Comparison of ENCODE assay signal across 8 cellular contexts in genomic region chr2:29238497-29238896, GRCh38.
DNase-seq lines count a peak whose midpoint lies in the region; ATAC-seq, FAIRE-seq and TF ChIP-seq lines count a peak whose summit lies in the region.

No MANE protein-coding gene starts in this region.

- intact Hi-C loops in K562 (cut with micrococcal nuclease): no loop called here

- peak; percentile 63 to 67 (median 64) for TF ChIP-seq CTCF in K562 (IDR thresholded peaks at IDR 0.05 in 2 of 3, conservative IDR thresholded peaks at IDR 0.05 in 1 of 3; ENCODE audit: insufficient read depth in 2 of 3, low read depth in 1 of 3, low read length in 3 of 3)
- TF ChIP-seq CTCF in osteoblast (IDR thresholded peaks at IDR 0.05; ENCODE audit: extremely low read depth, low read depth, low read length): peak; percentile 79

- FAIRE-seq in K562 (lab: Jason Lieb, UNC): peak; percentile 75

- CTCF ChIA-PET in K562 (lab: Yijun Ruan, JAX; ENCODE audit: low intra/inter-chr PET ratio): interaction anchor here (0.7 kb wide), 1 partner anchor 603 kb away, joined by 3 read pairs; no protein-coding TSS in a partner anchor

- H4K20me1 ChIP-seq in K562 (replicated peaks; ENCODE audit: control insufficient read depth, insufficient read depth, low read length) (no peaks in the 10 kb centered on the region; the same call in 1 of the 2 replicates), osteoblast (ENCODE audit: insufficient read depth, low read length) (no peaks in the 10 kb centered on the region)

- H3K27me3 ChIP-seq in K562 (ENCODE audit: control insufficient read depth in 2 of 2, insufficient read depth in 2 of 2, low read length in 2 of 2) (peaks cover 0 to 52% of the 10 kb centered on the region in 2 experiments), osteoblast (ENCODE audit: insufficient read depth, low read length) (peaks cover 33% of the 10 kb centered on the region)

- TF ChIP-seq RAD21 in Ishikawa (IDR thresholded peaks at IDR 0.05; ENCODE audit: low read depth) (peak; percentile 85), K562 (CRISPR knock-in tag; conservative IDR thresholded peaks at IDR 0.05 in 1 of 2, IDR thresholded peaks at IDR 0.05 in 1 of 2) (peak; percentile 27 to 49)

- H2AFZ ChIP-seq in K562 (ENCODE audit: low read depth, low read length) (no peak overlapping the region), osteoblast (ENCODE audit: low read length) (no peak overlapping the region)

- H3K9me3 ChIP-seq in K562 (replicated peaks; ENCODE audit: control insufficient read depth, insufficient read depth, low read depth, low read length) (no peaks in the 10 kb centered on the region), osteoblast (ENCODE audit: low read depth, low read length) (no peaks in the 10 kb centered on the region)

- TF ChIP-seq POLR2A in K562 (conservative IDR thresholded peaks at IDR 0.05): no peak

- H3K4me2 ChIP-seq in K562 (ENCODE audit: insufficient read depth, low read length) (no peak overlapping the region), osteoblast (ENCODE audit: insufficient read depth, low read length) (no peak overlapping the region)

- H3K79me2 ChIP-seq in K562 (ENCODE audit: control insufficient read depth, insufficient read depth, low read length) (no peaks in the 10 kb centered on the region), osteoblast (ENCODE audit: insufficient read depth, low read length) (no peaks in the 10 kb centered on the region)

- TF ChIP-seq EP300 in Ishikawa (IDR thresholded peaks at IDR 0.05; ENCODE audit: borderline replicate concordance): no peak
- no peak for TF ChIP-seq EP300 in K562 (IDR thresholded peaks at IDR 0.05; ENCODE audit: low read length)

- no peaks in the 10 kb centered on the region for H3K4me1 ChIP-seq in K562 (replicated peaks in 1 of 2; ENCODE audit: control insufficient read depth in 2 of 2, insufficient read depth in 2 of 2, low read length in 2 of 2)
- H3K4me1 ChIP-seq in osteoblast (ENCODE audit: insufficient read depth, low read length): no peaks in the 10 kb centered on the region

- 2% methylated on average over 7 of the region's 7 CpGs for WGBS in K562 (ENCODE audit: insufficient coverage, low coverage, missing lambda C conversion rate)

- H3K27ac ChIP-seq in K562 (ENCODE audit: extremely low read depth, low read depth, low read length): no peak overlapping the region
- no peak overlapping the region for H3K27ac ChIP-seq in osteoblast (ENCODE audit: low read depth, low read length)

- in situ Hi-C loops in K562 (cut with MboI): no loop called here

- no TSS peak for BruUV-seq in K562 (replicated peaks; lab: Mats Ljungman, UMichigan)

- H3K9ac ChIP-seq in K562 (ENCODE audit: insufficient read depth in 1 of 2, low read depth in 2 of 2, low read length in 2 of 2): no peak overlapping the region

- POLR2A ChIA-PET in K562 (lab: Yijun Ruan, JAX): interaction anchor here (0.6 to 1.2 kb wide), 2 partner anchors 8 to 243 kb away, joined by 3 read pairs; no protein-coding TSS in a partner anchor

- DNase-seq in SKM-1 treated with dmso at 0.1 percent for 144 hours (lab: John Stamatoyannopoulos, UW; ENCODE audit: unreplicated experiment) (peak; percentile 13), SKM-1 (lab: John Stamatoyannopoulos, UW; ENCODE audit: unreplicated experiment) (no peak), K562 (ENCODE audit: extremely low read depth in 1 of 4, low spot score in 3 of 4) (peak; percentile 22 to 57 (median 54)), osteoblast (ENCODE audit: insufficient read length, low spot score, missing footprints) (peak; percentile 95)

- no peak overlapping the region for H3K4me3 ChIP-seq in K562
- no peak overlapping the region for H3K4me3 ChIP-seq in osteoblast (ENCODE audit: insufficient read depth, low read length)

- H3K36me3 ChIP-seq in K562 (ENCODE audit: control insufficient read depth, insufficient read depth, low read length): no peaks in the 10 kb centered on the region
- no peaks in the 10 kb centered on the region for H3K36me3 ChIP-seq in osteoblast (ENCODE audit: insufficient read depth, low read length)

- no peaks in the 10 kb centered on the region for H3K9me1 ChIP-seq in K562 (ENCODE audit: control insufficient read depth, insufficient read depth, low read length)

- ATAC-seq in K562 (peak; percentile 92), GM21717 (IDR thresholded peaks at IDR 0.05; ENCODE audit: unreplicated experiment) (no peak), HG03378 (IDR thresholded peaks at IDR 0.05; ENCODE audit: unreplicated experiment) (no peak), HG03175 (IDR thresholded peaks at IDR 0.05; ENCODE audit: unreplicated experiment) (no peak)

TF ChIP-seq in Ishikawa, 13 proteins besides CTCF, POLR2A, EP300 and RAD21 (continues in another document):
- no peak for TF ChIP-seq MAX (IDR thresholded peaks at IDR 0.05)
- no peak for TF ChIP-seq USF1 (IDR thresholded peaks at IDR 0.05)
- TF ChIP-seq TEAD4 (IDR thresholded peaks at IDR 0.05): no peak
- no peak for TF ChIP-seq CREB1 (IDR thresholded peaks at IDR 0.05; ENCODE audit: low read depth)
- TF ChIP-seq CEBPB (IDR thresholded peaks at IDR 0.05): no peak
- no peak for TF ChIP-seq TAF1 (IDR thresholded peaks at IDR 0.05; ENCODE audit: low read depth)
- TF ChIP-seq YY1 (IDR thresholded peaks at IDR 0.05; ENCODE audit: low read depth): no peak
- no peak for TF ChIP-seq ZBTB7A (IDR thresholded peaks at IDR 0.05; ENCODE audit: low read depth)
- TF ChIP-seq TCF12 (IDR thresholded peaks at IDR 0.05; ENCODE audit: low read depth): no peak

TF ChIP-seq in K562, 482 proteins besides CTCF, POLR2A, EP300 and RAD21:
- TF ChIP-seq SMC3 (conservative IDR thresholded peaks at IDR 0.05; ENCODE audit: insufficient read depth, low read depth, low read length): peak; percentile 51
- peak; percentile 37; the same call in 1 of the 2 replicates for TF ChIP-seq THRA (IDR thresholded peaks at IDR 0.05)
- no peak for TF ChIP-seq ZNF431 (CRISPR knock-in tag; IDR thresholded peaks at IDR 0.05)
